ENCODE assay signal across 8 cellular contexts in the genomic region with DNA sequence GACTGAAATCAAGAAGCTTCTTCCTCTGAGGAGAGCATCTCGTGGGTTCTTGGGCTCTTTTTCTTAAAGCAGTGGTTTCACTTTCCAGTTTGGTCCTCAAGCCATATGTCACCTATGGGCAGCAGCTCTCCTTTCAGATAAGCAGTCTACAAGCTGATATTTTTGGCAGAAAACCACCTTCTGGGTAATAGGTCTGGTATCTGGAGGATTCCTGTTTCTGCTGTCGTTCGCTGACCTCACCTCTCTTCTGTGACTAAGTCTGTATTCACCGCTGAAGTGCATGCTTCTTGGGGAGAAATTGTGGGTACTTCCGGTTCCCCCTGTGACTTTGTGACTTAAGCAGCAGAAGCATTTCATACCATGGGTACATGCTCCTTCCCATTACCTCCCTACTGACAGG.
A peak's percentile ranks its signal among the peaks of the same experiment; 100 is the strongest.
DNase-seq lines count a peak whose midpoint lies in the region; ATAC-seq and TF ChIP-seq lines count a peak whose summit lies in the region.

No MANE protein-coding gene starts in this region.

- peak overlapping the region; percentile 15 for H3K4me3 ChIP-seq in GM12865 (ENCODE audit: low read depth, low read length)

- ATAC-seq in GM21723 (IDR thresholded peaks at IDR 0.05; ENCODE audit: unreplicated experiment), result peak; percentile 88
- ATAC-seq in esophagus mucosa, result peak; percentile 74

- H3K4me3 Mint-ChIP-seq in activated T-helper 1 cell treated with anti-CD3 and anti-CD28 coated beads, Interleukin-12 subunit alpha, Interleukin-12 subunit beta, Interleukin-2, Interleukin-4 antibody, amounts not matched to agents 30 ng/mL and 10 ng/mL and 1 ng/mL, durations not matched to agents 14 hours and 24 hours and 36 hours, result no peak overlapping the region

- no peaks in the 10 kb centered on the region for H3K36me3 Mint-ChIP-seq in activated T-helper 1 cell treated with anti-CD3 and anti-CD28 coated beads, Interleukin-12 subunit alpha, Interleukin-12 subunit beta, Interleukin-2, Interleukin-4 antibody, amounts not matched to agents 30 ng/mL and 10 ng/mL and 1 ng/mL, durations not matched to agents 14 hours and 24 hours and 36 hours (ENCODE audit: low read depth)

- peak; percentile 73 for DNase-seq in GM12865 (ENCODE audit: low read depth)
- peak; percentile 100 for DNase-seq in M059J (ENCODE audit: low read depth)
- DNase-seq in NCI-H1417 (lab: John Stamatoyannopoulos, UW), result no peak
- DNase-seq in NCI-H2171 treated with DMSO at 0.1 percent for 48 hours (lab: John Stamatoyannopoulos, UW), result no peak
- no peak for DNase-seq in activated T-helper 1 cell treated with anti-CD3 and anti-CD28 coated beads, Interleukin-12 subunit alpha, Interleukin-12 subunit beta, Interleukin-2, Interleukin-4 antibody, amounts not matched to agents 30 ng/mL and 10 ng/mL and 1 ng/mL, durations not matched to agents 14 hours and 24 hours and 36 hours (ENCODE audit: low spot score)
- no peak for DNase-seq in DMS 273 treated with DMSO at 0.1 percent for 48 hours (lab: John Stamatoyannopoulos, UW)

- H3K27ac Mint-ChIP-seq in activated T-helper 1 cell treated with anti-CD3 and anti-CD28 coated beads, Interleukin-12 subunit alpha, Interleukin-12 subunit beta, Interleukin-2, Interleukin-4 antibody, amounts not matched to agents 30 ng/mL and 10 ng/mL and 1 ng/mL, durations not matched to agents 14 hours and 24 hours and 36 hours, result no peak overlapping the region

- no peak for TF ChIP-seq CTCF in GM12865 (IDR thresholded peaks at IDR 0.05; ENCODE audit: insufficient read depth, low read depth, low read length, missing control alignments)

- intact Hi-C loops in activated T-helper 1 cell treated with anti-CD3 and anti-CD28 coated beads, Interleukin-12 subunit alpha, Interleukin-12 subunit beta, Interleukin-2, Interleukin-4 antibody, amounts not matched to agents 30 ng/mL and 10 ng/mL and 1 ng/mL, durations not matched to agents 14 hours and 24 hours and 36 hours (cut with micrococcal nuclease), result no loop called here

- H3K4me1 Mint-ChIP-seq in activated T-helper 1 cell treated with anti-CD3 and anti-CD28 coated beads, Interleukin-12 subunit alpha, Interleukin-12 subunit beta, Interleukin-2, Interleukin-4 antibody, amounts not matched to agents 30 ng/mL and 10 ng/mL and 1 ng/mL, durations not matched to agents 14 hours and 24 hours and 36 hours (ENCODE audit: low read depth), result peaks cover 8% of the 10 kb centered on the region

- no peaks in the 10 kb centered on the region for H3K9me3 Mint-ChIP-seq in activated T-helper 1 cell treated with anti-CD3 and anti-CD28 coated beads, Interleukin-12 subunit alpha, Interleukin-12 subunit beta, Interleukin-2, Interleukin-4 antibody, amounts not matched to agents 30 ng/mL and 10 ng/mL and 1 ng/mL, durations not matched to agents 14 hours and 24 hours and 36 hours

- H3K27me3 Mint-ChIP-seq in activated T-helper 1 cell treated with anti-CD3 and anti-CD28 coated beads, Interleukin-12 subunit alpha, Interleukin-12 subunit beta, Interleukin-2, Interleukin-4 antibody, amounts not matched to agents 30 ng/mL and 10 ng/mL and 1 ng/mL, durations not matched to agents 14 hours and 24 hours and 36 hours (ENCODE audit: insufficient read depth), result peaks cover 2% of the 10 kb centered on the region

Comparison
In these comparisons a context has a peak if more than half of its experiments do, and no peak if none do; other contexts are left out.
1. DNase-seq: peak in GM12865 (single experiment) and M059J (single experiment); none in NCI-H1417 (0 of 3), NCI-H2171 treated with DMSO at 0.1 percent for 48 hours (single experiment), activated T-helper 1 cell treated with anti-CD3 and anti-CD28 coated beads, Interleukin-12 subunit alpha, Interleukin-12 subunit beta, Interleukin-2, Interleukin-4 antibody, amounts not matched to agents 30 ng/mL and 10 ng/mL and 1 ng/mL, durations not matched to agents 14 hours and 24 hours and 36 hours (single experiment) and DMS 273 treated with DMSO at 0.1 percent for 48 hours (single experiment).